Comparison of ENCODE assay signal across 22 cellular contexts in genomic region chr3:121330118-121330517, GRCh38.
"Had no signal": no experiment of that assay in that cellular context is flagged by ENCODE, and none has a peak within 500 bp of the region (broad histone marks: within the 10 kb centered on the region; RNA-seq: fewer than 3 reads in every experiment).

No MANE protein-coding gene starts in this region.

- DNase-seq: IMR-90, Kasumi-1, KG1, MM.1S, NCI-H1092 treated with DMSO at 0.1 percent for 48 hours, NCI-H1436, NCI-H187, NCI-H2029, NCI-H2081 treated with DMSO at 0.1 percent for 48 hours, NCI-H2171, NCI-H226, NCI-H446, NCI-H510A, NCI-H524 treated with DMSO at 0.1 percent for 48 hours, NCI-H69, NCI-H774, PC-3, SHP77, SK-N-SH, SW 1271 had no signal

- H3K4me2 ChIP-seq: SK-N-SH had no signal

- H3K9me3 ChIP-seq: SK-N-SH had no signal

- H3K27ac ChIP-seq: RWPE1 had no signal

- ATAC-seq: Panc1, PC-3 had no signal

- H3K9ac ChIP-seq: SK-N-SH had no signal
